1 cellular context compared by ENCODE assay signal in genomic region chr1:20187813-20188454, GRCh38.
TF ChIP-seq lines count a peak whose summit lies in the region.

No MANE protein-coding gene starts in this region.

TF ChIP-seq in endothelial cell of umbilical vein, 7 proteins besides CTCF, POLR2A, EP300 and RAD21:
- TF ChIP-seq POLR2AphosphoS5 (IDR thresholded peaks at IDR 0.05; ENCODE audit: insufficient read depth, low read depth, low read length): no peak
- TF ChIP-seq MYC (IDR thresholded peaks at IDR 0.05; ENCODE audit: low read depth, low read length): no peak
- TF ChIP-seq GATA2 (IDR thresholded peaks at IDR 0.05; ENCODE audit: insufficient read depth, insufficient read length, low read depth, low read length): no peak
- no peak for TF ChIP-seq EZH2 (IDR thresholded peaks at IDR 0.05; ENCODE audit: borderline replicate concordance, low read depth, low read length, severe bottlenecking)
- no peak for TF ChIP-seq FOS (IDR thresholded peaks at IDR 0.05; ENCODE audit: borderline replicate concordance, insufficient read depth, low read length)
- no peak for TF ChIP-seq JUN (IDR thresholded peaks at IDR 0.05; ENCODE audit: borderline replicate concordance, insufficient read depth, insufficient read length, low read depth)
TF ChIP-seq in endothelial cell of umbilical vein: peak in this region for 0.
